In the genomic region with DNA sequence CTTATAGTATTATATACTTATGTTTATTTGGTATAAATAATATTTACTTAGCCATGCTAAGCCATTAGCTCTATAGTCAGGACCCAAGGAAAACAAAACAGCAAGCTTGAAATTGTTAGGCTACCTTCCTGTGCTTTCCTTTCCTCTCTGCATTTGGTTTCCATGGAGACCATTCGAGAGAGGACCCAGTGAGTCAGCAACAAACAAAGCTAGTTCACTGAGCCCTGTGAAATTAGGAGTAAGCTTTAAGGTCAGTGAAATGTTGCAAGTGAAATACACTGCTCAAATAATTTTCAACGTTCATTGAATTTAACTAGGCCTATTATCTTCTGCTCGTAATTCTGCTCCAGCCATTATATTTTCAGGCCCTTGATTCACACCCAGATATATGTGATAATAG, we compare ENCODE assay signal across 9 cellular contexts. TPM values are rescaled to one million over a fixed set of nuclear protein-coding genes. Genes with fewer than 3 reads are reported as not detected.
DNase-seq lines count a peak whose midpoint lies in the region; ATAC-seq, FAIRE-seq and TF ChIP-seq lines count a peak whose summit lies in the region.
"Had no signal": no experiment of that assay in that cellular context is flagged by ENCODE, and none has a peak within 500 bp of the region (broad histone marks: within the 10 kb centered on the region; RNA-seq: fewer than 3 reads in every experiment).

No MANE protein-coding gene starts in this region.

- H3K4me3 Mint-ChIP-seq in activated naive CD4-positive, alpha-beta T cell treated with anti-CD3 and anti-CD28 coated beads for 36 hours = no peak overlapping the region

- H3K9me3 Mint-ChIP-seq in activated naive CD4-positive, alpha-beta T cell treated with anti-CD3 and anti-CD28 coated beads for 36 hours = no peaks in the 10 kb centered on the region

- no peaks in the 10 kb centered on the region for H3K36me3 Mint-ChIP-seq in activated naive CD4-positive, alpha-beta T cell treated with anti-CD3 and anti-CD28 coated beads for 36 hours (ENCODE audit: low read depth)

- DNase-seq in cardiac muscle cell (ENCODE audit: low read depth in 1 of 2, low spot score in 1 of 2) (peak; percentile 57 to 75), cardiac septum (ENCODE audit: low spot score) (no peak), RPMI7951 (ENCODE audit: low read depth) (peak; percentile 58), glomerular visceral epithelial cell (ENCODE audit: extremely low spot score) (peak; percentile 24), urothelium cell line (ENCODE audit: low spot score) (peak; percentile 32)
- DNase-seq in activated naive CD4-positive, alpha-beta T cell treated with anti-CD3 and anti-CD28 coated beads for 36 hours = no peak

- peaks cover 2% of the 10 kb centered on the region for H3K27me3 Mint-ChIP-seq in activated naive CD4-positive, alpha-beta T cell treated with anti-CD3 and anti-CD28 coated beads for 36 hours (ENCODE audit: low read depth)

- no peak overlapping the region for H3K27ac Mint-ChIP-seq in activated naive CD4-positive, alpha-beta T cell treated with anti-CD3 and anti-CD28 coated beads for 36 hours

- H3K27me3 ChIP-seq in cardiac muscle cell = no peaks in the 10 kb centered on the region

- CTCF ChIA-PET in activated naive CD4-positive, alpha-beta T cell treated with anti-CD3 and anti-CD28 coated beads for 36 hours (lab: Charles Lee) = interaction anchor here (0.7 kb wide), 1 partner anchor 521 kb away, joined by 3 read pairs; no protein-coding TSS in a partner anchor

- H3K4me1 ChIP-seq in cardiac muscle cell (ENCODE audit: low read depth) = no peaks in the 10 kb centered on the region
- H3K4me1 ChIP-seq: Caco-2 had no signal

- no peak overlapping the region for H3K4me3 ChIP-seq in cardiac muscle cell

- intact Hi-C loops in cardiac septum (cut with DNase I) = no loop called here
- intact Hi-C loops in activated naive CD4-positive, alpha-beta T cell treated with anti-CD3 and anti-CD28 coated beads for 36 hours (cut with micrococcal nuclease) = no loop called here

- FAIRE-seq in urothelium cell line (lab: Jason Lieb, UNC) = no peak

- ATAC-seq in HG03442 (IDR thresholded peaks at IDR 0.05; ENCODE audit: unreplicated experiment) = no peak
- ATAC-seq in GM21717 (IDR thresholded peaks at IDR 0.05; ENCODE audit: unreplicated experiment) = no peak

- no peak overlapping the region for H3K27ac ChIP-seq in cardiac muscle cell

- no peaks in the 10 kb centered on the region for H3K9me3 ChIP-seq in cardiac muscle cell (ENCODE audit: low read depth)
- H3K9me3 ChIP-seq: Caco-2 had no signal

- H3K4me1 Mint-ChIP-seq in activated naive CD4-positive, alpha-beta T cell treated with anti-CD3 and anti-CD28 coated beads for 36 hours (ENCODE audit: low read depth) = no peaks in the 10 kb centered on the region

- no peak for TF ChIP-seq CTCF in cardiac muscle cell (IDR thresholded peaks at IDR 0.05; ENCODE audit: low read depth, low read length)

- H3K36me3 ChIP-seq in cardiac muscle cell = no peaks in the 10 kb centered on the region

RNA-seq across cellular contexts. Expression of a gene that starts 9.1 kb away (rescaled TPM):
- total RNA-seq in cardiac muscle cell (not detected in 2 replicates), cardiac septum (not detected)
- not detected in 2 replicates for polyA plus RNA-seq in cardiac muscle cell
- total RNA-seq in RPMI7951 (2014; rRNA removed; shearing (Covaris generic)) = not detected in 2 replicates
- not detected for total RNA-seq in activated naive CD4-positive, alpha-beta T cell treated with anti-CD3 and anti-CD28 coated beads for 36 hours
- total RNA-seq: Caco-2 had no signal

RNA-seq across cellular contexts. Expression of a gene that starts 58.8 kb away (rescaled TPM):
- total RNA-seq in cardiac muscle cell (20.8 and 28.9 TPM in 2 replicates), cardiac septum (4.3 TPM)
- polyA plus RNA-seq in cardiac muscle cell = 34.1 and 37.6 TPM in 2 replicates
- total RNA-seq in RPMI7951 (2014; rRNA removed; shearing (Covaris generic)) = 0.39 and 1.8 TPM in 2 replicates
- 10 to 100 TPM in 1 of 2 experiments, 1 to 10 TPM in 1; 9.7 to 11.4 TPM for total RNA-seq in activated naive CD4-positive, alpha-beta T cell treated with anti-CD3 and anti-CD28 coated beads for 36 hours

Comparison
In these comparisons a context has a peak if more than half of its experiments do, and no peak if none do; other contexts are left out.
1. DNase-seq: peak in cardiac muscle cell (2 of 2), RPMI7951 (single experiment), glomerular visceral epithelial cell (single experiment) and urothelium cell line (single experiment); none in cardiac septum (single experiment) and activated naive CD4-positive, alpha-beta T cell treated with anti-CD3 and anti-CD28 coated beads for 36 hours (single experiment).